Comparison of ENCODE assay signal across 1 cellular context in genomic region chr6:140077712-140078551, GRCh38.
TF ChIP-seq lines count a peak whose summit lies in the region.

No MANE protein-coding gene starts in this region.

TF ChIP-seq in SK-N-SH, 30 proteins besides CTCF, POLR2A, EP300 and RAD21 (continued from another document):
- TF ChIP-seq NRF1 (IDR thresholded peaks at IDR 0.05; ENCODE audit: low read depth, low read length) (no peak), SMC3 (IDR thresholded peaks at IDR 0.05; ENCODE audit: low read depth, low read length) (no peak), EZH2phosphoT487 (IDR thresholded peaks at IDR 0.05; ENCODE audit: borderline replicate concordance, low read depth) (no peak)
